11 cellular contexts compared by ENCODE assay signal in genomic region chr2:42053791-42054656, GRCh38. TPM values are rescaled to one million over a fixed set of nuclear protein-coding genes. Genes with fewer than 3 reads are reported as not detected.
DNase-seq lines count a peak whose midpoint lies in the region; ATAC-seq and TF ChIP-seq lines count a peak whose summit lies in the region.
"Had no signal": no experiment of that assay in that cellular context is flagged by ENCODE, and none has a peak within 500 bp of the region (broad histone marks: within the 10 kb centered on the region; RNA-seq: fewer than 3 reads in every experiment).

No MANE protein-coding gene starts in this region.

- H3K27me3 ChIP-seq in NT2/D1 (ENCODE audit: insufficient read depth, insufficient read length) (no peaks in the 10 kb centered on the region), muscle layer of colon (ENCODE audit: control insufficient read depth in 1 of 2, insufficient read depth in 2 of 2, low read length in 2 of 2) (no peaks in the 10 kb centered on the region), suprapubic skin (peaks cover 8% of the 10 kb centered on the region)

- H3K9me3 Mint-ChIP-seq in endothelial cell (ENCODE audit: unreplicated experiment), result no peaks in the 10 kb centered on the region
- H3K9me3 Mint-ChIP-seq: CD4-positive, CD25-positive, alpha-beta regulatory T cell had no signal

- peaks cover under 1% of the 10 kb centered on the region for H3K4me1 Mint-ChIP-seq in endothelial cell (ENCODE audit: unreplicated experiment)
- H3K4me1 Mint-ChIP-seq: CD4-positive, CD25-positive, alpha-beta regulatory T cell had no signal

- intact Hi-C loops in Right ventricle myocardium inferior (cut with DNase I), result loop anchor here (2.0 kb wide), 1 partner anchor 127 kb away; no protein-coding TSS in a partner anchor

- peak overlapping the region; percentile 68 for H3K9ac ChIP-seq in NT2/D1 (ENCODE audit: insufficient read length, low read depth)
- H3K9ac ChIP-seq in muscle layer of colon (ENCODE audit: low read length), result peak overlapping the region; percentile 45

- peak; percentile 70 for ATAC-seq in Right ventricle myocardium inferior
- ATAC-seq in HG03520 (IDR thresholded peaks at IDR 0.05; ENCODE audit: unreplicated experiment), result no peak
- no peak for ATAC-seq in GM21576 (IDR thresholded peaks at IDR 0.05; ENCODE audit: unreplicated experiment)

- peaks cover 9% of the 10 kb centered on the region for H3K27me3 Mint-ChIP-seq in endothelial cell (ENCODE audit: unreplicated experiment)

- H3K36me3 ChIP-seq in NT2/D1 (ENCODE audit: insufficient read depth, insufficient read length, low read length) (peaks cover 67% of the 10 kb centered on the region), muscle layer of colon (ENCODE audit: insufficient read depth, low read length) (peaks cover 38% of the 10 kb centered on the region), suprapubic skin (peaks cover 23% of the 10 kb centered on the region)

- no peak for TF ChIP-seq POLR2A in suprapubic skin (IDR thresholded peaks at IDR 0.05)

- 81% methylated on average over 23 of the region's 23 CpGs for WGBS in suprapubic skin

- H3K9me3 ChIP-seq in NT2/D1 (ENCODE audit: insufficient read depth, low read length) (no peaks in the 10 kb centered on the region), muscle layer of colon (ENCODE audit: low read length) (no peaks in the 10 kb centered on the region), suprapubic skin (no peaks in the 10 kb centered on the region)

- H3K4me3 ChIP-seq in NT2/D1 (ENCODE audit: insufficient read length, low read depth) (no peak overlapping the region), muscle layer of colon (ENCODE audit: low read depth in 1 of 2, low read length in 2 of 2) (peak overlapping the region in 1 of 2 donors; percentile 29), suprapubic skin (no peak overlapping the region)

- H3K4me1 ChIP-seq in NT2/D1 (ENCODE audit: insufficient read depth, insufficient read length), result peaks cover 29% of the 10 kb centered on the region
- H3K4me1 ChIP-seq in muscle layer of colon (ENCODE audit: insufficient read depth, low read length), result peaks cover 73% of the 10 kb centered on the region
- H3K4me1 ChIP-seq in suprapubic skin, result peaks cover 24% of the 10 kb centered on the region

- peak; percentile 71 for TF ChIP-seq EP300 in suprapubic skin (IDR thresholded peaks at IDR 0.05)

- TF ChIP-seq CTCF in suprapubic skin (IDR thresholded peaks at IDR 0.05) (no peak), endothelial cell (IDR thresholded peaks at IDR 0.05; ENCODE audit: unreplicated experiment) (no peak)

- H3K4me3 Mint-ChIP-seq in endothelial cell (ENCODE audit: unreplicated experiment), result no peak overlapping the region
- H3K4me3 Mint-ChIP-seq: CD4-positive, CD25-positive, alpha-beta regulatory T cell had no signal

- no peak for DNase-seq in NT2/D1 (ENCODE audit: low read depth, low spot score)
- no peak for DNase-seq in Right ventricle myocardium inferior (ENCODE audit: missing footprints)
- DNase-seq in suprapubic skin (ENCODE audit: low spot score in 2 of 2), result no peak
- no peak for DNase-seq in stimulated activated CD4-positive, alpha-beta T cell treated with anti-CD3 and anti-CD28 coated beads, Interleukin-2, amount 100 ng/mL, for 48 hours
- no peak for DNase-seq in endothelial cell (ENCODE audit: low spot score)
- DNase-seq: CD4-positive, CD25-positive, alpha-beta regulatory T cell; NCI-H1436 treated with DMSO at 0.1 percent for 48 hours; stimulated activated CD4-positive, alpha-beta T cell treated with anti-CD3 and anti-CD28 coated beads, Interleukin-2, amount 100 ng/mL, for 24 hours had no signal

- H3K27ac ChIP-seq in muscle layer of colon (ENCODE audit: low read depth, low read length) (peak overlapping the region; percentile 94), suprapubic skin (peak overlapping the region; percentile 15)

- no peaks in the 10 kb centered on the region for H3K36me3 Mint-ChIP-seq in endothelial cell (ENCODE audit: low read depth, unreplicated experiment)
- H3K36me3 Mint-ChIP-seq: CD4-positive, CD25-positive, alpha-beta regulatory T cell had no signal

- H3K27ac Mint-ChIP-seq in endothelial cell (ENCODE audit: unreplicated experiment), result no peak overlapping the region
- H3K27ac Mint-ChIP-seq: CD4-positive, CD25-positive, alpha-beta regulatory T cell had no signal

RNA-seq across cellular contexts. Expression of gene PKDCC, which starts 6.2 kb away (rescaled TPM):
- total RNA-seq in Right ventricle myocardium inferior (114 TPM), suprapubic skin (1 to 10 TPM; 2.5 to 8.5 (median 6.2) TPM), endothelial cell (ENCODE audit: unreplicated experiment) (9.6 TPM)
- total RNA-seq: CD4-positive, CD25-positive, alpha-beta regulatory T cell had no signal

Comparison
In these comparisons a context has a peak if more than half of its experiments do, and no peak if none do; other contexts are left out.
1. RNA of gene PKDCC, which starts 6.2 kb away (total RNA-seq): 114 TPM in Right ventricle myocardium inferior (single experiment); 9.6 TPM in endothelial cell (single experiment) and 2.5 to 8.5 TPM in suprapubic skin; every median in the first group is over 10 times any median in the second.